Comparison of ENCODE assay signal across 24 cellular contexts in genomic region chr10:78353636-78354035, GRCh38.
"Had no signal": no experiment of that assay in that cellular context is flagged by ENCODE, and none has a peak within 500 bp of the region (broad histone marks: within the 10 kb centered on the region; RNA-seq: fewer than 3 reads in every experiment).

No MANE protein-coding gene starts in this region.

- H3K36me3 ChIP-seq: lower lobe of right lung, sigmoid colon, stomach, suprapubic skin, tibial nerve, WERI-Rb-1 had no signal

- H3K27me3 ChIP-seq: sigmoid colon, stomach, tibial nerve had no signal

- H3K4me1 ChIP-seq: lower lobe of right lung, sigmoid colon, stomach, suprapubic skin had no signal

- H3K9me3 ChIP-seq: lower lobe of right lung, mucosa of descending colon, sigmoid colon, stomach, suprapubic skin, tibial nerve had no signal

- H3K27ac ChIP-seq: lower lobe of right lung, sigmoid colon, stomach, suprapubic skin, WERI-Rb-1 had no signal

- H3K4me3 ChIP-seq: lower lobe of right lung, mucosa of descending colon, sigmoid colon, smooth muscle cell, stomach, suprapubic skin, tibial nerve had no signal

- ATAC-seq: activated CD8-positive, alpha-beta memory T cell treated with anti-CD3 and anti-CD28 coated beads, Interleukin-2, amount 10 ng/mL, durations not matched to agents 7 days and 5 days; activated CD8-positive, alpha-beta T cell treated with anti-CD3 and anti-CD28 coated beads for 36 hours; left lobe of liver; lower lobe of right lung; mucosa of descending colon; stimulated activated memory B cell treated with anti-CD40 and anti-IgM and Interleukin-4, amounts not matched to agents 10 μg/mL and 1 μg/mL and 100 μg/mL, for 72 hours had no signal

- H3K4me2 ChIP-seq: smooth muscle cell had no signal

- DNase-seq: activated CD4-positive, alpha-beta T cell treated with anti-CD3 and anti-CD28 coated beads, Interleukin-2, amount 10 ng/mL, durations not matched to agents 7 days and 5 days; activated CD4-positive, CD25-positive, alpha-beta regulatory T cell treated with anti-CD3 and anti-CD28 coated beads, Interleukin-2, amount 50 U/mL, for 72 hours; activated CD8-positive, alpha-beta memory T cell treated with anti-CD3 and anti-CD28 coated beads, Interleukin-2, amount 10 ng/mL, durations not matched to agents 7 days and 5 days; activated CD8-positive, alpha-beta T cell treated with anti-CD3 and anti-CD28 coated beads for 36 hours; activated gamma-delta T cell; activated naive CD4-positive, alpha-beta T cell treated with anti-CD3 and anti-CD28 coated beads, Interleukin-2, amount 50 U/mL, for 16 hours; activated T-cell treated with anti-CD3 and anti-CD28 coated beads for 4 hours; anterior cingulate cortex; caudate nucleus; effector CD4-positive, alpha-beta T cell; foreskin fibroblast; kidney; lower lobe of right lung; mesendoderm; mucosa of descending colon; stimulated activated CD4-positive, alpha-beta T cell treated with anti-CD3 and anti-CD28 coated beads, Interleukin-15, amount 100 ng/mL, for 24 hours; stomach; WERI-Rb-1 had no signal
